14 cellular contexts compared by ENCODE assay signal in genomic region chr9:84101892-84102632, GRCh38.
DNase-seq lines count a peak whose midpoint lies in the region; ATAC-seq, FAIRE-seq and TF ChIP-seq lines count a peak whose summit lies in the region.
"Had no signal": no experiment of that assay in that cellular context is flagged by ENCODE, and none has a peak within 500 bp of the region (broad histone marks: within the 10 kb centered on the region; RNA-seq: fewer than 3 reads in every experiment).

No MANE protein-coding gene starts in this region.

- no peak overlapping the region for H2AFZ ChIP-seq in fibroblast of lung (ENCODE audit: low read length)

- no peak for FAIRE-seq in D721Med (lab: Jason Lieb, UNC)

- DNase-seq in Calu3 (no peak), M059J (ENCODE audit: low read depth) (peak; percentile 5), fibroblast of lung (ENCODE audit: low read depth in 2 of 2) (no peak), D721Med (ENCODE audit: insufficient read length, low spot score) (no peak)
- no peak for DNase-seq in activated T-cell treated with anti-CD3 and anti-CD28 coated beads, Interleukin-2, amount 50 U/mL, for 1 hour
- DNase-seq: activated naive CD4-positive, alpha-beta T cell; brain microvascular endothelial cell; KG1; NCI-H1436; WERI-Rb-1 had no signal

- H3K4me1 Mint-ChIP-seq in Calu3 (ENCODE audit: low read depth, unreplicated experiment) = no peaks in the 10 kb centered on the region
- H3K4me1 Mint-ChIP-seq in nephron = peaks cover 12% of the 10 kb centered on the region

- no peak for TF ChIP-seq POLR2A in GM18505 (IDR thresholded peaks at IDR 0.05; ENCODE audit: borderline replicate concordance, extremely low read depth, insufficient read depth, insufficient read length)

- no peaks in the 10 kb centered on the region for H3K36me3 Mint-ChIP-seq in Calu3 (ENCODE audit: insufficient read depth, unreplicated experiment)
- H3K36me3 Mint-ChIP-seq in nephron (ENCODE audit: low read depth) = no peaks in the 10 kb centered on the region

- CTCF ChIA-PET in Calu3 (lab: Charles Lee) = no interaction called here

- H3K9ac ChIP-seq in fibroblast of lung (ENCODE audit: insufficient read depth, low read length) = no peak overlapping the region

- no peaks in the 10 kb centered on the region for H3K27me3 ChIP-seq in fibroblast of lung (ENCODE audit: control insufficient read depth, insufficient read depth, low read length)

- TF ChIP-seq CTCF in Calu3 (IDR thresholded peaks at IDR 0.05; ENCODE audit: unreplicated experiment) (no peak), fibroblast of lung (conservative IDR thresholded peaks at IDR 0.05 in 1 of 2, IDR thresholded peaks at IDR 0.05 in 1 of 2; ENCODE audit: low read depth in 1 of 2, low read length in 2 of 2) (no peak), nephron (IDR thresholded peaks at IDR 0.05; ENCODE audit: unreplicated experiment in 3 of 3) (no peak), D721Med (IDR thresholded peaks at IDR 0.05; ENCODE audit: insufficient read depth, missing control alignments) (no peak)

- no TSS peak for BruUV-seq in Calu3 (replicated peaks; lab: Mats Ljungman, UMichigan)

- H3K27me3 Mint-ChIP-seq in Calu3 (ENCODE audit: unreplicated experiment) = peaks cover 3% of the 10 kb centered on the region
- H3K27me3 Mint-ChIP-seq in nephron (ENCODE audit: low read depth) = peaks cover 42% of the 10 kb centered on the region

- intact Hi-C loops in Calu3 (cut with micrococcal nuclease; ENCODE audit: unreplicated experiment) = no loop called here

- H3K4me3 Mint-ChIP-seq in Calu3 (ENCODE audit: low read depth, unreplicated experiment) (peak overlapping the region; percentile 50), nephron (peak overlapping the region; percentile 53 to 79 (median 68))

- H3K9me3 ChIP-seq in fibroblast of lung (ENCODE audit: control insufficient read depth, insufficient read depth, low read depth, low read length) = no peaks in the 10 kb centered on the region

- no peaks in the 10 kb centered on the region for H3K36me3 ChIP-seq in fibroblast of lung (ENCODE audit: control insufficient read depth, insufficient read depth, low read length)
- H3K36me3 ChIP-seq: brain microvascular endothelial cell, WERI-Rb-1 had no signal

- no peaks in the 10 kb centered on the region for H3K79me2 ChIP-seq in fibroblast of lung (ENCODE audit: control insufficient read depth, insufficient read depth, low read length)

- H4K20me1 ChIP-seq in fibroblast of lung (ENCODE audit: control insufficient read depth, extremely low read depth, insufficient read depth, low read length) = no peaks in the 10 kb centered on the region

- H3K4me3 ChIP-seq in fibroblast of lung (replicated peaks in 1 of 4; ENCODE audit: control extremely low read depth in 1 of 4, insufficient read depth in 1 of 4, low read depth in 3 of 4, low read length in 4 of 4) = no peak overlapping the region
- H3K4me3 ChIP-seq: lung had no signal

- H3K4me1 ChIP-seq in fibroblast of lung (ENCODE audit: control insufficient read depth, extremely low read depth, insufficient read depth, low read length) = no peaks in the 10 kb centered on the region

- H3K4me2 ChIP-seq in fibroblast of lung (ENCODE audit: extremely low read depth, insufficient read depth, low read length) = peak overlapping the region; percentile 8

- H3K27ac Mint-ChIP-seq in Calu3 (ENCODE audit: unreplicated experiment) = no peak overlapping the region
- no peak overlapping the region for H3K27ac Mint-ChIP-seq in nephron

- H3K9me3 Mint-ChIP-seq in Calu3 (ENCODE audit: low read depth, unreplicated experiment) = no peaks in the 10 kb centered on the region
- H3K9me3 Mint-ChIP-seq in nephron = no peaks in the 10 kb centered on the region

- ATAC-seq in GM18505 (IDR thresholded peaks at IDR 0.05; ENCODE audit: unreplicated experiment) (no peak), GM21526 (IDR thresholded peaks at IDR 0.05; ENCODE audit: low FRiP score, unreplicated experiment) (no peak)

- H3K27ac ChIP-seq in fibroblast of lung (ENCODE audit: insufficient read depth, low read length) = no peak overlapping the region
- H3K27ac ChIP-seq: brain microvascular endothelial cell, WERI-Rb-1 had no signal
